In genomic region chr1:93346472-93346991, GRCh38 we compare ENCODE assay signal across 8 cellular contexts. TPM values are rescaled to one million over a fixed set of nuclear protein-coding genes. Genes with fewer than 3 reads are reported as not detected.
DNase-seq lines count a peak whose midpoint lies in the region; ATAC-seq and TF ChIP-seq lines count a peak whose summit lies in the region.

No MANE protein-coding gene starts in this region.

- peak in 1 of 2 donors; percentile 49 for TF ChIP-seq POLR2A in gastrocnemius medialis (IDR thresholded peaks at IDR 0.05)

- ATAC-seq in GM19035 (IDR thresholded peaks at IDR 0.05; ENCODE audit: unreplicated experiment) (peak; percentile 31), HG03196 (IDR thresholded peaks at IDR 0.05; ENCODE audit: unreplicated experiment) (peak; percentile 25), gastrocnemius medialis (peak; percentile 24 to 70)

- no peaks in the 10 kb centered on the region for H3K36me3 ChIP-seq in gastrocnemius medialis

- H3K27ac ChIP-seq in gastrocnemius medialis, result peak overlapping the region; percentile 95 to 98 (median 96)

- H3K9me3 ChIP-seq in gastrocnemius medialis, result no peaks in the 10 kb centered on the region

- peak; percentile 35 for DNase-seq in CMK (ENCODE audit: low read depth)
- DNase-seq in SHP77 treated with DMSO at 0.1 percent for 48 hours (lab: John Stamatoyannopoulos, UW), result peak; percentile 3
- DNase-seq in amniotic epithelial cell (ENCODE audit: low read depth), result peak; percentile 31
- DNase-seq in hepatic stellate cell (ENCODE audit: low spot score), result peak; percentile 19
- DNase-seq in gastrocnemius medialis, result peak; percentile 17 to 34
- DNase-seq in pons (ENCODE audit: low spot score), result no peak

- H3K4me3 ChIP-seq in gastrocnemius medialis, result peak overlapping the region; percentile 82 to 97 (median 94)

- H3K4me1 ChIP-seq in gastrocnemius medialis, result peaks cover 30 to 46% of the 10 kb centered on the region in 2 donors

- in situ Hi-C loops in gastrocnemius medialis (cut with MboI; ENCODE audit: low sequenced_read_pairs in 4 of 4), result no loop called here

- intact Hi-C loops in gastrocnemius medialis (cut with DNase I; ENCODE audit: low total_unique reads), result loop anchor here (2.0 to 10.0 kb wide), 6 partner anchors 166 to 1071 kb away; partner anchors contain the start of genes ABCD3, CCDC18, DIPK1A and DNTTIP2

- H3K27me3 ChIP-seq in gastrocnemius medialis, result no peaks in the 10 kb centered on the region

- TF ChIP-seq CTCF in gastrocnemius medialis (IDR thresholded peaks at IDR 0.05 in 4 of 5, conservative IDR thresholded peaks at IDR 0.05 in 1 of 5), result no peak

RNA-seq across cellular contexts. Expression of gene DR1, which starts 0.8 kb away (rescaled TPM):
- 10 to 100 TPM; 26.8 to 59.1 (median 37.9) TPM for total RNA-seq in gastrocnemius medialis
